Comparison of ENCODE assay signal across 15 cellular contexts in genomic region chr12:124039276-124039675, GRCh38.
DNase-seq lines count a peak whose midpoint lies in the region; ATAC-seq and TF ChIP-seq lines count a peak whose summit lies in the region.
"Had no signal": no experiment of that assay in that cellular context is flagged by ENCODE, and none has a peak within 500 bp of the region (broad histone marks: within the 10 kb centered on the region; RNA-seq: fewer than 3 reads in every experiment).

No MANE protein-coding gene starts in this region.

- DNase-seq in OCI-M1 (lab: John Stamatoyannopoulos, UW): peak; percentile 48
- peak; percentile 75 for DNase-seq in choroid plexus epithelial cell (ENCODE audit: low read depth)
- DNase-seq in osteocyte (ENCODE audit: extremely low spot score, unreplicated experiment): no peak
- DNase-seq in GM19238 (ENCODE audit: insufficient read length, low spot score): no peak
- no peak for DNase-seq in CD8-positive, alpha-beta memory T cell
- DNase-seq: activated CD4-positive, alpha-beta T cell treated with anti-CD3 and anti-CD28 coated beads, Interleukin-2, amount 50 U/mL, for 48 hours; anterior cingulate cortex; DND-41; foreskin keratinocyte; SHP77 had no signal

- no peaks in the 10 kb centered on the region for H3K27me3 ChIP-seq in BLaER1 treated with 17β-estradiol and CSF1 and Interleukin-3, amounts not matched to agents 10 nM and 100 nM
- no peaks in the 10 kb centered on the region for H3K27me3 ChIP-seq in CD8-positive, alpha-beta memory T cell (ENCODE audit: insufficient read depth, low read length, poor library complexity, severe bottlenecking)
- H3K27me3 ChIP-seq: foreskin keratinocyte had no signal

- no peak overlapping the region for H3K9ac ChIP-seq in BLaER1 treated with 17β-estradiol and CSF1 and Interleukin-3, amounts not matched to agents 10 nM and 100 nM

- no peaks in the 10 kb centered on the region for H3K36me3 ChIP-seq in BLaER1 treated with 17β-estradiol and CSF1 and Interleukin-3, amounts not matched to agents 10 nM and 100 nM
- no peaks in the 10 kb centered on the region for H3K36me3 ChIP-seq in CD8-positive, alpha-beta memory T cell (ENCODE audit: insufficient read depth, low read length)

- no peaks in the 10 kb centered on the region for H4K20me1 ChIP-seq in BLaER1 treated with 17β-estradiol and CSF1 and Interleukin-3, amounts not matched to agents 10 nM and 100 nM

- H3K4me3 Mint-ChIP-seq in osteocyte (ENCODE audit: unreplicated experiment): no peak overlapping the region
- no peak overlapping the region for H3K4me3 Mint-ChIP-seq in CD8-positive, alpha-beta memory T cell
- H3K4me3 Mint-ChIP-seq: activated T-helper 17 cell treated with anti-CD3 and anti-CD28 coated beads, Interleukin-2, amount 50 U/mL, for 72 hours; memory B cell had no signal

- H3K4me2 ChIP-seq in BLaER1 treated with 17β-estradiol and CSF1 and Interleukin-3, amounts not matched to agents 10 nM and 100 nM: peak overlapping the region; percentile 30 to 67 (median 57)

- peak overlapping the region; percentile 8 for H3K27ac Mint-ChIP-seq in osteocyte (ENCODE audit: unreplicated experiment)
- no peak overlapping the region for H3K27ac Mint-ChIP-seq in CD8-positive, alpha-beta memory T cell
- H3K27ac Mint-ChIP-seq: activated T-helper 17 cell treated with anti-CD3 and anti-CD28 coated beads, Interleukin-2, amount 50 U/mL, for 72 hours; memory B cell had no signal

- H3K27ac ChIP-seq in BLaER1 treated with 17β-estradiol and CSF1 and Interleukin-3, amounts not matched to agents 10 nM and 100 nM: peak overlapping the region in 2 of 11 experiments; percentile 18 to 25; a peak in 1 of 22 replicates
- H3K27ac ChIP-seq in CD8-positive, alpha-beta memory T cell (ENCODE audit: low read depth, low read length): no peak overlapping the region
- H3K27ac ChIP-seq: foreskin keratinocyte had no signal

- no peak overlapping the region for H3K4me3 ChIP-seq in BLaER1 treated with 17β-estradiol and CSF1 and Interleukin-3, amounts not matched to agents 10 nM and 100 nM
- no peak overlapping the region for H3K4me3 ChIP-seq in choroid plexus epithelial cell (ENCODE audit: low read depth, low read length)
- H3K4me3 ChIP-seq in CD8-positive, alpha-beta memory T cell (ENCODE audit: low read length): no peak overlapping the region

- no peaks in the 10 kb centered on the region for H3K36me3 Mint-ChIP-seq in osteocyte (ENCODE audit: unreplicated experiment)
- peaks cover 0 to 2% (median 0%) of the 10 kb centered on the region in 3 donors for H3K36me3 Mint-ChIP-seq in CD8-positive, alpha-beta memory T cell

- CTCF ChIA-PET in CD8-positive, alpha-beta memory T cell (lab: Charles Lee): no interaction called here

- no peaks in the 10 kb centered on the region for H3K9me3 ChIP-seq in BLaER1 treated with 17β-estradiol and CSF1 and Interleukin-3, amounts not matched to agents 10 nM and 100 nM (replicated peaks in 1 of 11)
- H3K9me3 ChIP-seq in CD8-positive, alpha-beta memory T cell (ENCODE audit: low read length): no peaks in the 10 kb centered on the region

- ATAC-seq in HG02623 (IDR thresholded peaks at IDR 0.05; ENCODE audit: unreplicated experiment) (no peak), GM18858 (IDR thresholded peaks at IDR 0.05; ENCODE audit: unreplicated experiment) (no peak)
- ATAC-seq: activated T-helper 17 cell treated with anti-CD3 and anti-CD28 coated beads, Interleukin-2, amount 50 U/mL, for 72 hours; foreskin keratinocyte had no signal

- peaks cover 22 to 30% (median 26%) of the 10 kb centered on the region in 10 experiments for H3K4me1 ChIP-seq in BLaER1 treated with 17β-estradiol and CSF1 and Interleukin-3, amounts not matched to agents 10 nM and 100 nM
- H3K4me1 ChIP-seq in CD8-positive, alpha-beta memory T cell (ENCODE audit: insufficient read depth, low read length): no peaks in the 10 kb centered on the region
- H3K4me1 ChIP-seq: foreskin keratinocyte had no signal

- no peaks in the 10 kb centered on the region for H3K9me3 Mint-ChIP-seq in osteocyte (ENCODE audit: unreplicated experiment)
- H3K9me3 Mint-ChIP-seq in CD8-positive, alpha-beta memory T cell: no peaks in the 10 kb centered on the region
- H3K9me3 Mint-ChIP-seq: activated T-helper 17 cell treated with anti-CD3 and anti-CD28 coated beads, Interleukin-2, amount 50 U/mL, for 72 hours; memory B cell had no signal

- POLR2A ChIA-PET in CD8-positive, alpha-beta memory T cell (lab: Charles Lee): no interaction called here

- no peaks in the 10 kb centered on the region for H3K27me3 Mint-ChIP-seq in osteocyte (ENCODE audit: unreplicated experiment)
- peaks cover 4 to 10% of the 10 kb centered on the region in 2 donors for H3K27me3 Mint-ChIP-seq in CD8-positive, alpha-beta memory T cell

- TF ChIP-seq CTCF in choroid plexus epithelial cell (conservative IDR thresholded peaks at IDR 0.05; ENCODE audit: low read depth, low read length) (no peak), osteocyte (IDR thresholded peaks at IDR 0.05) (no peak)

- peaks cover 26% of the 10 kb centered on the region for H3K4me1 Mint-ChIP-seq in osteocyte (ENCODE audit: unreplicated experiment)
- no peaks in the 10 kb centered on the region for H3K4me1 Mint-ChIP-seq in CD8-positive, alpha-beta memory T cell
- H3K4me1 Mint-ChIP-seq: activated T-helper 17 cell treated with anti-CD3 and anti-CD28 coated beads, Interleukin-2, amount 50 U/mL, for 72 hours; memory B cell had no signal

Comparison
In these comparisons a context has a peak if more than half of its experiments do, and no peak if none do; other contexts are left out.
1. DNase-seq: peak in OCI-M1 (single experiment) and choroid plexus epithelial cell (single experiment); none in osteocyte (single experiment), GM19238 (single experiment) and CD8-positive, alpha-beta memory T cell (0 of 5).